In the genomic region with DNA sequence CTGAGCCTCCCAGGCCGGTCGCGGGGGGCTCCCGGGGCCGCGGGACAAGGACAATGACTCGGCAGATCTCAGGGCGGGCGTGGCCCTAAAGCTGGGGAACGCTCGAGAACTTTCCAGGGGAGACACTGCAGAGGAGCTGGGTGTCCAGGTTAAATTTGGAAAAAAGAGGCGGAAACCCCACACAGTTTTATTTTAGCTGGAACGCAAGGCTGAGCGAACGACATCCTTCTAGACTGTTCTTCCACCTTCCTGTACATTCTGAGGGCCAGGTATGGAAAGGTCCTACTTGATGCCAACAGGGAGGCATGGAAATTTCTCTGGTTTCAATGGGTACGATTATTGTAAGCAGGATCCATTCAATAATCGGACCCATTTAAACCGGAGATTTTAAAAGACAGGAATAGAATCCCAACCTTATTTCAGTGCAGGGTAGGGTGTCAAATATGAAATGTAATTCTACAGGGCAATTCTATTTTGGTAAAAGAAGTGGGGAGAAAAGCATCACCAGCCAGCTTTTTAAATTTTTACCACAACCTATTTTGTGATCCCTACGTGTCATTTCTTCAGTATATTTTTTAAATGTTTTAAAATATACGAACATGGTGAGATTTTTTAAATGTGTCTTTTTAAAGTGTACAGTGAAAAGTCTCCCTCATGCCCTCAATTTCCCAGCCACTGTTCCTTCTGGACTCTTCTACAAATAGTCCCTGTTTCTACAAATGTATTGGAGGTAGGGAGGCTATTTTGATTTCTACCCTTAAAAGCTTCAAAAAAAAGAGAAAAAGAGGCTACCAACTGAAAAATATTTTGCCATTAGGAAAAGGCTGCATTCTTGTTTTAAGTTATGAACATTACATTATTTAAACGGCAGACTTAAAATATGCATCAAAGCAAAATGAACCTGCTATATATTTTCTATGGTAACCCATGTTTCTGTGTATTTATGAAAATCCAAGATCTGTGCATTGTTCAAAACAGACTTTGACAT, we compare ENCODE assay signal across 8 cellular contexts. TPM values are rescaled to one million over a fixed set of nuclear protein-coding genes. Genes with fewer than 3 reads are reported as not detected.
A peak's percentile ranks its signal among the peaks of the same experiment; 100 is the strongest.
DNase-seq lines count a peak whose midpoint lies in the region; ATAC-seq and TF ChIP-seq lines count a peak whose summit lies in the region.

No MANE protein-coding gene starts in this region.

- H3K27ac ChIP-seq in GM23248 (peak overlapping the region; percentile 100), RWPE1 (peak overlapping the region; percentile 99), esophagus squamous epithelium (peak overlapping the region; percentile 94 to 100 (median 98))

- peak overlapping the region; percentile 95 for H2AFZ ChIP-seq in GM23248

- no peaks in the 10 kb centered on the region for H3K27me3 Mint-ChIP-seq in natural killer cell treated with Interleukin-12 subunit alpha and Interleukin-12 subunit beta and Interleukin-15 and Interleukin-18, amount 100 ng/mL, for 72 hours

- intact Hi-C loops in esophagus squamous epithelium (cut with DNase I) = no loop called here

- H3K27me3 ChIP-seq in BJ (ENCODE audit: control insufficient read depth, insufficient read depth, low read length) (no peaks in the 10 kb centered on the region), GM23248 (replicated peaks; ENCODE audit: insufficient read depth) (no peaks in the 10 kb centered on the region), esophagus squamous epithelium (no peaks in the 10 kb centered on the region)

- DNase-seq in BJ (ENCODE audit: low read depth) = no peak
- peak; percentile 79 for DNase-seq in GM23248
- DNase-seq in RWPE1 (ENCODE audit: low spot score) = no peak
- DNase-seq in esophagus squamous epithelium (lab: John Stamatoyannopoulos, UW) = no peak
- no peak for DNase-seq in natural killer cell treated with Interleukin-12 subunit alpha and Interleukin-12 subunit beta and Interleukin-15 and Interleukin-18, amount 100 ng/mL, for 72 hours (ENCODE audit: low spot score)
- DNase-seq in NCI-H128 (lab: John Stamatoyannopoulos, UW; ENCODE audit: unreplicated experiment) = no peak
- DNase-seq in NCI-H2029 (lab: John Stamatoyannopoulos, UW) = no peak
- no peak for DNase-seq in NCI-H526 (lab: John Stamatoyannopoulos, UW)

- H4K20me1 ChIP-seq in GM23248 (ENCODE audit: insufficient read depth) = peaks cover 19% of the 10 kb centered on the region

- POLR2A ChIA-PET in BJ (lab: Charles Lee) (interaction anchor here (0.7 kb wide), 1 partner anchor 52 kb away, joined by 3 read pairs; no protein-coding TSS in a partner anchor), RWPE1 (lab: Yijun Ruan, JAX; ENCODE audit: low non-redundant PET) (interaction anchor here (0.7 to 1.6 kb wide), 4 partner anchors 9 to 1242 kb away, joined by 3 to 8 read pairs (median 6); no protein-coding TSS in a partner anchor)

- peaks cover 9% of the 10 kb centered on the region for H3K36me3 ChIP-seq in BJ (ENCODE audit: control insufficient read depth, insufficient read depth, low read length)
- peaks cover 16% of the 10 kb centered on the region for H3K36me3 ChIP-seq in GM23248 (ENCODE audit: low read depth)
- peaks cover 5 to 33% (median 15%) of the 10 kb centered on the region in 3 donors for H3K36me3 ChIP-seq in esophagus squamous epithelium

- no peaks in the 10 kb centered on the region for H3K9me3 ChIP-seq in GM23248 (ENCODE audit: low read depth)
- H3K9me3 ChIP-seq in esophagus squamous epithelium = no peaks in the 10 kb centered on the region

- peaks cover 70 to 79% of the 10 kb centered on the region in 2 donors for H3K4me1 Mint-ChIP-seq in natural killer cell treated with Interleukin-12 subunit alpha and Interleukin-12 subunit beta and Interleukin-15 and Interleukin-18, amount 100 ng/mL, for 72 hours (ENCODE audit: low read depth in 2 of 2)

- peak overlapping the region; percentile 100 for H3K9ac ChIP-seq in GM23248

- in situ Hi-C loops in GM23248 (cut with MboI) = no loop called here

- peaks cover 69% of the 10 kb centered on the region for H3F3A ChIP-seq in GM23248 (ENCODE audit: insufficient read depth)

- H3K9me2 ChIP-seq in GM23248 (ENCODE audit: insufficient read depth) = no peaks in the 10 kb centered on the region

- WGBS in GM23248 (ENCODE audit: low coverage in 1 of 2, low lambda C conversion rate in 2 of 2, missing lambda C conversion rate in 2 of 2), 2 experiments = 0 to 1% methylated on average over 21 of the region's 21 CpGs
- 12 to 17% methylated on average over 10 to 13 of the region's 21 CpGs for WGBS in esophagus squamous epithelium, 2 donors

- peaks cover 51% of the 10 kb centered on the region for H3K4me1 ChIP-seq in GM23248 (ENCODE audit: insufficient read depth)
- peaks cover 24 to 75% (median 43%) of the 10 kb centered on the region in 3 donors for H3K4me1 ChIP-seq in esophagus squamous epithelium

- peak overlapping the region; percentile 83 for H3K4me3 ChIP-seq in BJ (ENCODE audit: low read depth, low read length)
- peak overlapping the region; percentile 99 for H3K4me3 ChIP-seq in GM23248
- peak overlapping the region; percentile 78 to 98 (median 92) for H3K4me3 ChIP-seq in esophagus squamous epithelium

- peak overlapping the region; percentile 93 to 98 for H3K27ac Mint-ChIP-seq in natural killer cell treated with Interleukin-12 subunit alpha and Interleukin-12 subunit beta and Interleukin-15 and Interleukin-18, amount 100 ng/mL, for 72 hours

- H3K9me3 Mint-ChIP-seq in natural killer cell treated with Interleukin-12 subunit alpha and Interleukin-12 subunit beta and Interleukin-15 and Interleukin-18, amount 100 ng/mL, for 72 hours = no peaks in the 10 kb centered on the region

- CTCF ChIA-PET in BJ (lab: Yijun Ruan, JAX) = interaction anchor here (0.9 to 4.0 kb wide), 4 partner anchors 9 to 116 kb away, joined by 3 to 31 read pairs (median 6); no protein-coding TSS in a partner anchor
- CTCF ChIA-PET in RWPE1 (lab: Yijun Ruan, JAX) = interaction anchor here (0.5 to 1.8 kb wide), 3 partner anchors 18 to 83 kb away, joined by 3 to 4 read pairs (median 3); no protein-coding TSS in a partner anchor

- peak overlapping the region; percentile 91 for H3K4me2 ChIP-seq in GM23248 (ENCODE audit: unreplicated experiment)

- no peak for TF ChIP-seq POLR2A in esophagus squamous epithelium (IDR thresholded peaks at IDR 0.05)

- H3K79me2 ChIP-seq in GM23248 (ENCODE audit: insufficient read depth) = peaks cover 50% of the 10 kb centered on the region

- no peak for ATAC-seq in natural killer cell treated with Interleukin-12 subunit alpha and Interleukin-12 subunit beta and Interleukin-15 and Interleukin-18, amount 100 ng/mL, for 72 hours

- peak overlapping the region; percentile 93 for H3K4me3 Mint-ChIP-seq in natural killer cell treated with Interleukin-12 subunit alpha and Interleukin-12 subunit beta and Interleukin-15 and Interleukin-18, amount 100 ng/mL, for 72 hours

- TF ChIP-seq CTCF in BJ (IDR thresholded peaks at IDR 0.05; ENCODE audit: insufficient read depth, low read depth, low read length) (no peak), RWPE1 (conservative IDR thresholded peaks at IDR 0.05; ENCODE audit: low read depth) (no peak), esophagus squamous epithelium (IDR thresholded peaks at IDR 0.05) (no peak)

- H3K36me3 Mint-ChIP-seq in natural killer cell treated with Interleukin-12 subunit alpha and Interleukin-12 subunit beta and Interleukin-15 and Interleukin-18, amount 100 ng/mL, for 72 hours = peaks cover 31% of the 10 kb centered on the region

RNA-seq across cellular contexts. Expression of a gene that starts 1.1 kb away (rescaled TPM):
- polyA plus RNA-seq in BJ (2011; rRNA removed) (1,715 and 2,374 TPM in 2 replicates), GM23248 (2016; fragmentation: Nextera tagmentation; extraction: Ambion mirVana) (1,490 and 1,515 TPM in 2 replicates)
- 607 and 730 TPM in 2 replicates for polyA minus RNA-seq in BJ (2011; rRNA and poly(A)+ RNA removed)
- total RNA-seq in GM23248 (2014; rRNA removed; shearing (Covaris generic)) = 1,383 and 1,496 TPM in 2 replicates
- total RNA-seq in esophagus squamous epithelium = 1,000 to 10,000 TPM; 1,012 to 1,417 (median 1,215) TPM
- 1,000 to 10,000 TPM in 1 of 2 donors, 100 to 1,000 TPM in 1; 691 to 1,324 TPM for total RNA-seq in natural killer cell treated with Interleukin-12 subunit alpha and Interleukin-12 subunit beta and Interleukin-15 and Interleukin-18, amount 100 ng/mL, for 72 hours

RNA-seq across cellular contexts. Expression of a gene that starts 51.9 kb away (rescaled TPM):
- 12.6 and 38.4 TPM in 2 replicates for polyA plus RNA-seq in BJ (2011; rRNA removed)
- 20.5 and 24.2 TPM in 2 replicates for polyA minus RNA-seq in BJ (2011; rRNA and poly(A)+ RNA removed)
- 2.2 and 3.2 TPM in 2 replicates for total RNA-seq in GM23248 (2014; rRNA removed; shearing (Covaris generic))
- 5.0 and 5.2 TPM in 2 replicates for polyA plus RNA-seq in GM23248 (2016; fragmentation: Nextera tagmentation; extraction: Ambion mirVana)
- 1 to 10 TPM; 7.1 to 9.5 (median 8.8) TPM for total RNA-seq in esophagus squamous epithelium
- 10 to 100 TPM in 1 of 2 donors, 1 to 10 TPM in 1; 10.0 to 45.6 TPM for total RNA-seq in natural killer cell treated with Interleukin-12 subunit alpha and Interleukin-12 subunit beta and Interleukin-15 and Interleukin-18, amount 100 ng/mL, for 72 hours
